ENCODE assay signal across 2 cellular contexts in the genomic region with DNA sequence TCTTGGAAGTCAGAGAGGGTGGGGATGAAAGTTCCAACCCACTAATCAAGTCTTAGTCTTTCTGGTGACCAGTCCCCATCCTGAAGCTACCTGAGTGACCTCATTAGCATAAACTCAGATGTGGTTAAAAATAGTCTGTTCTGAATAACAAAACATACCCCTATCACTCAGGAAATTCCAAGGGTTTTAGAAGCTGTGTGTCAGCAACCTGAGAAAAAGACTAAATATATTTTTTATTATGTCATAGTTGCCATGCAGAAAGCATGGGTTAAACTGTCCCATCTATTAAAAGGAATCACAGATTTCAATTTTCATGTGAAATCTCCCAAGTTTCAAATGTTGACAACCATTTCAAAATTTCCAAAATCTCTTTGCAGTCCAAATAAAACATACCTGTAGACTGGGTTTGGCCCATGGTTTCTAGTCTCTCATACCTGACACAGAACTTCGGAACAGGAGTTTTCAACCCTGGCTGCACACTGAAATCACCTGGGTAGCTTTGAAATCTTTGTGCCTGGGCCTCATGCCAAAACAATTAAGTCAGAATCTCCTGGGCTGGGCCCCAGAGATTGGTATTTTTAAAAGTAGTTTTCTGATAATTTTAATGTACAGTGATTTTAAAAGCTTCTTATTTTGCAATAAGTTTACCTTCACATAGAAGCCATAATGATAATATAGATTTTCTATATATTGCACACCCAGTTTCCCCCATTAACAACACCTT.
TF ChIP-seq lines count a peak whose summit lies in the region.

No MANE protein-coding gene starts in this region.

TF ChIP-seq in GM23338, 12 proteins besides CTCF, POLR2A, EP300 and RAD21 (continued from another document):
- TF ChIP-seq STAT1 (IDR thresholded peaks at IDR 0.05; ENCODE audit: unreplicated experiment) = no peak

TF ChIP-seq in endothelial cell of umbilical vein, 7 proteins besides CTCF, POLR2A, EP300 and RAD21:
- no peak for TF ChIP-seq MYC (IDR thresholded peaks at IDR 0.05; ENCODE audit: low read depth, low read length)
- peak; percentile 44 for TF ChIP-seq FOS (IDR thresholded peaks at IDR 0.05; ENCODE audit: borderline replicate concordance, insufficient read depth, low read length)
- TF ChIP-seq JUN (IDR thresholded peaks at IDR 0.05; ENCODE audit: borderline replicate concordance, insufficient read depth, insufficient read length, low read depth) = peak; percentile 82
- TF ChIP-seq POLR2AphosphoS5 (IDR thresholded peaks at IDR 0.05; ENCODE audit: insufficient read depth, low read depth, low read length) = peak; percentile 58
- TF ChIP-seq GATA2 (IDR thresholded peaks at IDR 0.05; ENCODE audit: insufficient read depth, insufficient read length, low read depth, low read length) = peak; percentile 25
